Comparison of ENCODE assay signal across 8 cellular contexts in genomic region chr6:5084787-5085637, GRCh38. TPM values are rescaled to one million over a fixed set of nuclear protein-coding genes. Genes with fewer than 3 reads are reported as not detected.
DNase-seq lines count a peak whose midpoint lies in the region; ATAC-seq, FAIRE-seq and TF ChIP-seq lines count a peak whose summit lies in the region.

Gene PPP1R3G (plus strand): TSS chr6:5085341. CDS start chr6:5085486, 145 bp downstream.

- H3K27me3 Mint-ChIP-seq in Caco-2 (ENCODE audit: insufficient read depth, unreplicated experiment): no peaks in the 10 kb centered on the region
- peaks cover 28% of the 10 kb centered on the region for H3K27me3 Mint-ChIP-seq in IgD-negative memory B cell
- H3K27me3 Mint-ChIP-seq in activated CD8-positive, alpha-beta T cell treated with anti-CD3 and anti-CD28 coated beads for 36 hours: peaks cover 34% of the 10 kb centered on the region
- H3K27me3 Mint-ChIP-seq in immature natural killer cell (ENCODE audit: low read depth in 3 of 3): peaks cover 4 to 28% (median 8%) of the 10 kb centered on the region in 3 donors

- FAIRE-seq in pancreas (lab: Jason Lieb, UNC): no peak

- H3K4me3 Mint-ChIP-seq in Caco-2 (ENCODE audit: unreplicated experiment) (peak within 1 kb of the TSS; percentile 83), IgD-negative memory B cell (peak within 1 kb of the TSS; percentile 84 to 94 (median 90)), immature natural killer cell (peak within 1 kb of the TSS in 1 of 5 donors; percentile 18)
- peak within 1 kb of the TSS; percentile 72 for H3K4me3 Mint-ChIP-seq in activated CD8-positive, alpha-beta T cell treated with anti-CD3 and anti-CD28 coated beads for 36 hours

- H3K4me3 ChIP-seq in Caco-2 (ENCODE audit: low read depth, low read length): peak within 1 kb of the TSS; percentile 68
- H3K4me3 ChIP-seq in pancreas: peak within 1 kb of the TSS; percentile 23 to 57 (median 42)

- no TSS peak for BruUV-seq in Caco-2 (replicated peaks; lab: Mats Ljungman, UMichigan)

- WGBS in pancreas, 2 donors: 0 to 1% methylated on average over 62 to 81 of the region's 81 CpGs

- H3K9me3 ChIP-seq in Caco-2 (no peaks in the 10 kb centered on the region), pancreas (no peaks in the 10 kb centered on the region)

- ATAC-seq in GM21367 (IDR thresholded peaks at IDR 0.05; ENCODE audit: unreplicated experiment): peak; percentile 46
- ATAC-seq in activated CD8-positive, alpha-beta T cell treated with anti-CD3 and anti-CD28 coated beads for 36 hours: peak; percentile 60
- peak; percentile 77 for ATAC-seq in Right ventricle myocardium superior (ENCODE audit: poor library complexity)
- peak in 3 of 4 donors; percentile 61 to 77 (median 73) for ATAC-seq in pancreas
- no peak for ATAC-seq in GM19467 (IDR thresholded peaks at IDR 0.05; ENCODE audit: unreplicated experiment)

- no peak within 1 kb of the TSS for H3K27ac Mint-ChIP-seq in Caco-2 (ENCODE audit: unreplicated experiment)
- peak within 1 kb of the TSS in 2 of 3 donors; percentile 10 to 76 for H3K27ac Mint-ChIP-seq in IgD-negative memory B cell
- no peak within 1 kb of the TSS for H3K27ac Mint-ChIP-seq in activated CD8-positive, alpha-beta T cell treated with anti-CD3 and anti-CD28 coated beads for 36 hours
- no peak within 1 kb of the TSS for H3K27ac Mint-ChIP-seq in immature natural killer cell

- H3K36me3 Mint-ChIP-seq in Caco-2 (ENCODE audit: insufficient read depth, unreplicated experiment) (no peaks in the 10 kb centered on the region), IgD-negative memory B cell (peaks cover 3% of the 10 kb centered on the region), immature natural killer cell (peaks cover 0 to 4% (median 0%) of the 10 kb centered on the region in 3 donors)
- H3K36me3 Mint-ChIP-seq in activated CD8-positive, alpha-beta T cell treated with anti-CD3 and anti-CD28 coated beads for 36 hours (ENCODE audit: low read depth): no peaks in the 10 kb centered on the region

- intact Hi-C loops in Caco-2 (cut with micrococcal nuclease; ENCODE audit: unreplicated experiment): loop anchor here (5.0 kb wide), 1 partner anchor 42 kb away; no protein-coding TSS in a partner anchor
- intact Hi-C loops in activated CD8-positive, alpha-beta T cell treated with anti-CD3 and anti-CD28 coated beads for 36 hours (cut with micrococcal nuclease): no loop called here
- intact Hi-C loops in Right ventricle myocardium superior (cut with DNase I): no loop called here
- intact Hi-C loops in pancreas (cut with DNase I): no loop called here

- H3K4me1 ChIP-seq in Caco-2 (0 out of 2 replicates have a peak, but pooled peaks cover 2% of the 10 kb centered on the region), pancreas (peaks cover 0 to 3% (median 0%) of the 10 kb centered on the region in 3 donors)

- TF ChIP-seq CTCF in Caco-2 (IDR thresholded peaks at IDR 0.05; ENCODE audit: insufficient read depth in 1 of 2, low read depth in 1 of 2, low read length in 1 of 2, severe bottlenecking in 1 of 2, unreplicated experiment in 1 of 2) (no peak), pancreas (IDR thresholded peaks at IDR 0.05) (no peak)
- TF ChIP-seq CTCF in activated CD8-positive, alpha-beta T cell treated with anti-CD3 and anti-CD28 coated beads for 36 hours (IDR thresholded peaks at IDR 0.05): no peak

- peak within 1 kb of the TSS in 1 of 4 donors; percentile 50 for H3K27ac ChIP-seq in pancreas

- H3K27me3 ChIP-seq in Caco-2 (replicated peaks; ENCODE audit: control insufficient read depth, insufficient read depth, low read length) (no peaks in the 10 kb centered on the region), pancreas (peaks cover 0 to 4% (median 0%) of the 10 kb centered on the region in 4 donors)

- H3K36me3 ChIP-seq in Caco-2 (ENCODE audit: control insufficient read depth, insufficient read depth, low read length) (no peaks in the 10 kb centered on the region), pancreas (no peaks in the 10 kb centered on the region)

- CTCF ChIA-PET in Caco-2 (lab: Charles Lee): interaction anchor here (0.5 to 0.6 kb wide), 2 partner anchors 19 to 82 kb away, joined by 3 to 8 read pairs; no protein-coding TSS in a partner anchor
- CTCF ChIA-PET in activated CD8-positive, alpha-beta T cell treated with anti-CD3 and anti-CD28 coated beads for 36 hours (lab: Charles Lee): no interaction called here

- H3K4me1 Mint-ChIP-seq in Caco-2 (ENCODE audit: low read depth, unreplicated experiment) (peaks cover 7% of the 10 kb centered on the region), IgD-negative memory B cell (peaks cover 4 to 17% (median 4%) of the 10 kb centered on the region in 3 donors), immature natural killer cell (no peaks in the 10 kb centered on the region)
- H3K4me1 Mint-ChIP-seq in activated CD8-positive, alpha-beta T cell treated with anti-CD3 and anti-CD28 coated beads for 36 hours (ENCODE audit: low read depth): peaks cover 2% of the 10 kb centered on the region

- POLR2A ChIA-PET in Caco-2 (lab: Charles Lee): no interaction called here
- POLR2A ChIA-PET in activated CD8-positive, alpha-beta T cell treated with anti-CD3 and anti-CD28 coated beads for 36 hours (lab: Charles Lee): no interaction called here

- H3K9me3 Mint-ChIP-seq in Caco-2 (ENCODE audit: unreplicated experiment) (no peaks in the 10 kb centered on the region), IgD-negative memory B cell (no peaks in the 10 kb centered on the region), immature natural killer cell (no peaks in the 10 kb centered on the region)
- no peaks in the 10 kb centered on the region for H3K9me3 Mint-ChIP-seq in activated CD8-positive, alpha-beta T cell treated with anti-CD3 and anti-CD28 coated beads for 36 hours

- DNase-seq in Caco-2 (peak in 1 of 2 experiments; percentile 44), Right ventricle myocardium superior (peak; percentile 73), pancreas (peak in 2 of 6 donors; percentile 31 to 68), immature natural killer cell (no peak)
- DNase-seq in activated CD8-positive, alpha-beta T cell treated with anti-CD3 and anti-CD28 coated beads for 36 hours: peak; percentile 35

RNA-seq across cellular contexts. Expression of gene PPP1R3G, which starts in this region (rescaled TPM):
- total RNA-seq in Caco-2 (2022) (0.14 and 0.18 TPM in 2 replicates), Right ventricle myocardium superior (14.2 TPM), pancreas (under 1 TPM in 4 of 6 donors, not detected in 2; 0.04 to 0.24 (median 0.07) TPM)
- polyA plus RNA-seq in IgD-negative memory B cell (0.23 TPM), pancreas (under 1 TPM; 0.08 to 0.09 TPM), immature natural killer cell (not detected)
- total RNA-seq in activated CD8-positive, alpha-beta T cell treated with anti-CD3 and anti-CD28 coated beads for 36 hours: under 1 TPM; 0.14 to 0.16 TPM

Comparison
In these comparisons a context has a peak if more than half of its experiments do, and no peak if none do; other contexts are left out.
1. RNA of gene PPP1R3G (total RNA-seq): 14.2 TPM in Right ventricle myocardium superior (single experiment); 0.14 to 0.18 TPM in Caco-2, 0.14 to 0.16 TPM in activated CD8-positive, alpha-beta T cell treated with anti-CD3 and anti-CD28 coated beads for 36 hours and 0.04 to 0.24 TPM in pancreas; every median in the first group is over 10 times any median in the second.
2. Peak in DNase-seq and ATAC-seq in activated CD8-positive, alpha-beta T cell treated with anti-CD3 and anti-CD28 coated beads for 36 hours; RNA of the gene not detected or under 1 TPM.
3. Peak in ATAC-seq and H3K4me3 ChIP-seq in pancreas; RNA of the gene not detected or under 1 TPM.
4. H3K27ac Mint-ChIP-seq: peak in IgD-negative memory B cell (2 of 3); none in Caco-2 (single experiment), activated CD8-positive, alpha-beta T cell treated with anti-CD3 and anti-CD28 coated beads for 36 hours (single experiment) and immature natural killer cell (0 of 6).